In the genomic region with DNA sequence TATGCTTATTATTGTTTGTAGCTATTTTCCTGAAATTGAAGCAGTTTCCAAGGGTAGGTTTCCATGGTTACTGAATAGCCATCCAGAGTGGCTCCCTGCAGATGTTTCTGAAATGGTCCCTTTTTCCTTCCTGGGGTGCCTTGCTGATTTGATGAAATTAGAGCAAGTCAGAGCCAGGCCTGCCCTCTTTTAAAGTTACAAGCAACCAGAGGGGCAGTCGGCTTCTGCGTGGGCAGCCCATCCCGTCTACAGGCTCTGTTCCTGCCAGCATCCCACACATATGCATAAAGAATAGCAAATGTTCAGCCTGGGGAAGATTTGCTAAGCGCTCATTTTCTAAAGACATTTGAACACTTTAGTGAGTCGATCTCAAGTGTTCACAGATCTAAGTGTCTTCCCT, we compare ENCODE assay signal across 15 cellular contexts.
DNase-seq lines count a peak whose midpoint lies in the region; ATAC-seq and TF ChIP-seq lines count a peak whose summit lies in the region.
"Had no signal": no experiment of that assay in that cellular context is flagged by ENCODE, and none has a peak within 500 bp of the region (broad histone marks: within the 10 kb centered on the region; RNA-seq: fewer than 3 reads in every experiment).

No MANE protein-coding gene starts in this region.

- no peaks in the 10 kb centered on the region for H3K27me3 Mint-ChIP-seq in stimulated activated naive CD8-positive, alpha-beta T cell treated with anti-CD3 and anti-CD28 coated beads, Interleukin-15, amount 100 ng/mL, for 72 hours
- peaks cover 7% of the 10 kb centered on the region for H3K27me3 Mint-ChIP-seq in nephron progenitor cell (ENCODE audit: low read depth, poor library complexity)
- H3K27me3 Mint-ChIP-seq: activated T-helper 17 cell treated with anti-CD3 and anti-CD28 coated beads, Interleukin-2, amount 50 U/mL, for 72 hours had no signal

- H3K36me3 ChIP-seq in HEK293 (ENCODE audit: control insufficient read depth in 2 of 2, insufficient read depth in 1 of 2, low read length in 2 of 2) (peaks cover 0 to 3% of the 10 kb centered on the region in 2 experiments; a peak in 1 of 3 replicates), mesodermal cell (ENCODE audit: control insufficient read depth, insufficient read depth, low read length) (peaks cover 32% of the 10 kb centered on the region)
- H3K36me3 ChIP-seq: colonic mucosa had no signal

- H3K4me1 Mint-ChIP-seq in stimulated activated naive CD8-positive, alpha-beta T cell treated with anti-CD3 and anti-CD28 coated beads, Interleukin-15, amount 100 ng/mL, for 72 hours = peaks cover 20% of the 10 kb centered on the region
- peaks cover 69% of the 10 kb centered on the region for H3K4me1 Mint-ChIP-seq in nephron progenitor cell

- no peaks in the 10 kb centered on the region for H3K9me3 Mint-ChIP-seq in stimulated activated naive CD8-positive, alpha-beta T cell treated with anti-CD3 and anti-CD28 coated beads, Interleukin-15, amount 100 ng/mL, for 72 hours
- H3K9me3 Mint-ChIP-seq in nephron progenitor cell = no peaks in the 10 kb centered on the region
- H3K9me3 Mint-ChIP-seq: activated T-helper 17 cell treated with anti-CD3 and anti-CD28 coated beads, Interleukin-2, amount 50 U/mL, for 72 hours had no signal

- H3K4me3 Mint-ChIP-seq in stimulated activated naive CD8-positive, alpha-beta T cell treated with anti-CD3 and anti-CD28 coated beads, Interleukin-15, amount 100 ng/mL, for 72 hours = no peak overlapping the region
- no peak overlapping the region for H3K4me3 Mint-ChIP-seq in nephron progenitor cell
- H3K4me3 Mint-ChIP-seq: activated CD8-positive, alpha-beta T cell treated with anti-CD3 and anti-CD28 coated beads, Interleukin-2, amount 10 ng/mL, durations not matched to agents 7 days and 5 days; activated T-helper 17 cell treated with anti-CD3 and anti-CD28 coated beads, Interleukin-2, amount 50 U/mL, for 72 hours had no signal

- CTCF ChIA-PET in HEK293 (lab: Yijun Ruan, JAX) = interaction anchor here (1.3 kb wide), 1 partner anchor 14 kb away, joined by 3 read pairs; no protein-coding TSS in a partner anchor

- H3K27ac Mint-ChIP-seq in stimulated activated naive CD8-positive, alpha-beta T cell treated with anti-CD3 and anti-CD28 coated beads, Interleukin-15, amount 100 ng/mL, for 72 hours = no peak overlapping the region
- H3K27ac Mint-ChIP-seq in nephron progenitor cell = no peak overlapping the region
- H3K27ac Mint-ChIP-seq: activated CD8-positive, alpha-beta T cell treated with anti-CD3 and anti-CD28 coated beads, Interleukin-2, amount 10 ng/mL, durations not matched to agents 7 days and 5 days; activated T-helper 17 cell treated with anti-CD3 and anti-CD28 coated beads, Interleukin-2, amount 50 U/mL, for 72 hours had no signal

- no peak overlapping the region for H3K27ac ChIP-seq in HEK293 (ENCODE audit: extremely low read depth, low read depth, low read length)
- peak overlapping the region; percentile 82 for H3K27ac ChIP-seq in cingulate gyrus (ENCODE audit: low read depth, low read length)
- peak overlapping the region; percentile 10 for H3K27ac ChIP-seq in mesodermal cell (ENCODE audit: low read depth, low read length, severe bottlenecking)
- H3K27ac ChIP-seq in substantia nigra (ENCODE audit: low read depth, low read length, poor library complexity, severe bottlenecking) = peak overlapping the region; percentile 58
- H3K27ac ChIP-seq: colonic mucosa, SJCRH30 had no signal

- H3K4me3 ChIP-seq in HEK293 (ENCODE audit: low read depth, low read length) = no peak overlapping the region
- H3K4me3 ChIP-seq in mesodermal cell (ENCODE audit: extremely low read depth, insufficient read depth, low read length, poor library complexity, severe bottlenecking) = no peak overlapping the region
- H3K4me3 ChIP-seq: colonic mucosa, SJCRH30 had no signal

- no peaks in the 10 kb centered on the region for H3K9me3 ChIP-seq in HEK293 (ENCODE audit: control insufficient read depth, insufficient read depth, low read depth, low read length)
- H3K9me3 ChIP-seq in mesodermal cell (ENCODE audit: control insufficient read depth, low read length) = no peaks in the 10 kb centered on the region
- H3K9me3 ChIP-seq: colonic mucosa, SJCRH30 had no signal

- DNase-seq in substantia nigra (lab: John Stamatoyannopoulos, UW) (no peak), A172 (ENCODE audit: low spot score) (no peak), DMS53 treated with DMSO at 0.1 percent for 48 hours (lab: John Stamatoyannopoulos, UW; ENCODE audit: unreplicated experiment) (no peak), nephron progenitor cell (no peak)
- DNase-seq in stimulated activated naive CD8-positive, alpha-beta T cell treated with anti-CD3 and anti-CD28 coated beads, Interleukin-15, amount 100 ng/mL, for 72 hours = no peak
- DNase-seq: activated CD8-positive, alpha-beta T cell treated with anti-CD3 and anti-CD28 coated beads, Interleukin-2, amount 10 ng/mL, durations not matched to agents 7 days and 5 days; amniotic stem cell; colonic mucosa; KBM-7; NCI-H1436; SJCRH30 had no signal

- no peak for ATAC-seq in stimulated activated naive CD8-positive, alpha-beta T cell treated with anti-CD3 and anti-CD28 coated beads, Interleukin-15, amount 100 ng/mL, for 72 hours
- ATAC-seq: activated CD8-positive, alpha-beta T cell treated with anti-CD3 and anti-CD28 coated beads, Interleukin-2, amount 10 ng/mL, durations not matched to agents 7 days and 5 days; activated T-helper 17 cell treated with anti-CD3 and anti-CD28 coated beads, Interleukin-2, amount 50 U/mL, for 72 hours had no signal

- TF ChIP-seq CTCF in HEK293 (tag by site-specific recombination; IDR thresholded peaks at IDR 0.05) = no peak
- no peak for TF ChIP-seq CTCF in nephron progenitor cell (IDR thresholded peaks at IDR 0.05)

- H3K4me1 ChIP-seq in HEK293 (ENCODE audit: control insufficient read depth, insufficient read depth, low read length) (no peaks in the 10 kb centered on the region; the same call in 1 of the 2 replicates), mesodermal cell (ENCODE audit: control insufficient read depth, insufficient read depth, low read length, poor library complexity, severe bottlenecking) (peaks cover 40% of the 10 kb centered on the region)

- POLR2A ChIA-PET in HEK293 (lab: Yijun Ruan, JAX) = no interaction called here

- peaks cover 6% of the 10 kb centered on the region for H3K36me3 Mint-ChIP-seq in nephron progenitor cell (ENCODE audit: low read depth)

- 80 to 82% methylated on average over 4 to 5 of the region's 5 CpGs for WGBS in mesodermal cell (ENCODE audit: insufficient coverage in 2 of 2), 2 experiments

TF ChIP-seq in HEK293, 187 proteins besides CTCF, POLR2A, EP300 and RAD21:
- TF ChIP-seq ZFHX2 (tag by site-specific recombination; conservative IDR thresholded peaks at IDR 0.05) (0 out of 2 replicates have a peak, but pooled peaks have one; percentile 36), ZNF391 (tag by site-specific recombination; IDR thresholded peaks at IDR 0.05; ENCODE audit: borderline replicate concordance, low read depth) (no peak), ZNF354C (tag by site-specific recombination; IDR thresholded peaks at IDR 0.05; ENCODE audit: borderline replicate concordance, low read depth) (no peak)
